Comparison of ENCODE assay signal across 25 cellular contexts in the genomic region with DNA sequence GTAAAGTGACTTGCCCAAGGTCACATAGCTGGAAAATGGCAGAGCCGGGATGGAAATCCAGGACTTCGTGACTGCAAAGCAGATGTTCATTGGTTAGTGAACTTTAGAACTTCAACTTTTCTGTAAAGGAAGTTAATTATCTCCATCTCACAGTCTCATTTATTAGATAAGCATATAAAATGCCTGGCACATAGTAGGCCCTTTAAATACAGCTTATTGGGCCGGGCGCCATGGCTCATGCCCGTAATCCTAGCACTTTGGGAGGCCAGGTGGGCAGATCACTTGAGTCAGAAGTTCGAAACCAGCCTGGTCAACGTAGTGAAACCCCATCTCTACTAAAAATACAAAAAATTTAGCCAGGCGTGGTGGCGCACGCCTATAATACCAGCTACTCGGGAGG. TPM values are rescaled to one million over a fixed set of nuclear protein-coding genes. Genes with fewer than 3 reads are reported as not detected.
DNase-seq lines count a peak whose midpoint lies in the region; ATAC-seq, FAIRE-seq and TF ChIP-seq lines count a peak whose summit lies in the region.
"Had no signal": no experiment of that assay in that cellular context is flagged by ENCODE, and none has a peak within 500 bp of the region (broad histone marks: within the 10 kb centered on the region; RNA-seq: fewer than 3 reads in every experiment).

No MANE protein-coding gene starts in this region.

- POLR2A ChIA-PET in K562 (lab: Yijun Ruan, JAX) = no interaction called here

- BruUV-seq in K562 (replicated peaks; lab: Mats Ljungman, UMichigan) = no TSS peak

- intact Hi-C loops in K562 (cut with micrococcal nuclease) = no loop called here

- peak overlapping the region in 10 of 11 experiments; percentile 85 to 97 (median 94); a peak in 21 of 22 replicates for H3K27ac ChIP-seq in BLaER1 treated with 17β-estradiol and CSF1 and Interleukin-3, amounts not matched to agents 10 nM and 100 nM
- no peak overlapping the region for H3K27ac ChIP-seq in K562 (ENCODE audit: extremely low read depth, low read depth, low read length)
- no peak overlapping the region for H3K27ac ChIP-seq in mesendoderm (ENCODE audit: low read depth, low read length)
- H3K27ac ChIP-seq: A549 had no signal

- 8% methylated on average over 11 of the region's 11 CpGs for WGBS in K562 (ENCODE audit: insufficient coverage, low coverage, missing lambda C conversion rate)
- WGBS in mesendoderm (ENCODE audit: extremely low coverage, insufficient coverage, low lambda C conversion rate) = no CpG with 5 or more reads among the region's 11 CpGs

- peaks cover 0 to 88% (median 51%) of the 10 kb centered on the region in 11 experiments; a peak in 19 of 22 replicates for H3K27me3 ChIP-seq in BLaER1 treated with 17β-estradiol and CSF1 and Interleukin-3, amounts not matched to agents 10 nM and 100 nM
- H3K27me3 ChIP-seq in K562 (ENCODE audit: control insufficient read depth in 2 of 2, insufficient read depth in 2 of 2, low read length in 2 of 2) = peaks cover 27 to 66% of the 10 kb centered on the region in 2 experiments
- no peaks in the 10 kb centered on the region for H3K27me3 ChIP-seq in mesendoderm (ENCODE audit: insufficient read depth, low read length, poor library complexity)

- peak overlapping the region in 7 of 11 experiments; percentile 63 to 85 (median 81); a peak in 10 of 22 replicates for H3K9ac ChIP-seq in BLaER1 treated with 17β-estradiol and CSF1 and Interleukin-3, amounts not matched to agents 10 nM and 100 nM
- H3K9ac ChIP-seq in K562 (ENCODE audit: insufficient read depth in 1 of 2, low read depth in 2 of 2, low read length in 2 of 2) (no peak overlapping the region), mesendoderm (ENCODE audit: low read length) (no peak overlapping the region)

- H4K20me1 ChIP-seq in BLaER1 treated with 17β-estradiol and CSF1 and Interleukin-3, amounts not matched to agents 10 nM and 100 nM = peaks cover 0 to 21% (median under 1%) of the 10 kb centered on the region in 11 experiments; a peak in 8 of 22 replicates
- peaks cover 2% of the 10 kb centered on the region; the same call in 1 of the 2 replicates for H4K20me1 ChIP-seq in K562 (replicated peaks; ENCODE audit: control insufficient read depth, insufficient read depth, low read length)

- no peak overlapping the region; a peak in 1 of 20 replicates for H3K4me3 ChIP-seq in BLaER1 treated with 17β-estradiol and CSF1 and Interleukin-3, amounts not matched to agents 10 nM and 100 nM
- no peak overlapping the region for H3K4me3 ChIP-seq in K562
- no peak overlapping the region for H3K4me3 ChIP-seq in mesendoderm (ENCODE audit: low read length)
- H3K4me3 ChIP-seq: A549, GM12878, GM23338 had no signal

- H4K5ac ChIP-seq in mesendoderm (ENCODE audit: low read length) = no peak overlapping the region

- no peak for DNase-seq in K562 (ENCODE audit: extremely low read depth in 1 of 4, low spot score in 3 of 4)
- DNase-seq in mesendoderm = no peak
- DNase-seq in retina = no peak
- DNase-seq in HUDEP-2 (lab: John Stamatoyannopoulos, UW; ENCODE audit: unreplicated experiment in 76 of 76) = no peak
- DNase-seq: 8988T; ACHN; CD4-positive, alpha-beta T cell; CD8-positive, alpha-beta memory T cell; DMS 273 treated with DMSO at 0.1 percent for 48 hours; DMS79; EL; GDM1; H9 had no signal

- TF ChIP-seq RAD21 in K562 (CRISPR knock-in tag; conservative IDR thresholded peaks at IDR 0.05 in 1 of 2, IDR thresholded peaks at IDR 0.05 in 1 of 2) = no peak

- peak overlapping the region; percentile 65 for H3K56ac ChIP-seq in mesendoderm (ENCODE audit: low read length)

- peaks cover 0 to 20% (median 0%) of the 10 kb centered on the region in 11 experiments; a peak in 10 of 22 replicates for H3K36me3 ChIP-seq in BLaER1 treated with 17β-estradiol and CSF1 and Interleukin-3, amounts not matched to agents 10 nM and 100 nM
- H3K36me3 ChIP-seq in K562 (ENCODE audit: control insufficient read depth, insufficient read depth, low read length) (no peaks in the 10 kb centered on the region), mesendoderm (ENCODE audit: control insufficient read depth, insufficient read depth, low read length) (no peaks in the 10 kb centered on the region)

- H4K8ac ChIP-seq in mesendoderm (ENCODE audit: low read depth, low read length) = no peak overlapping the region

- CTCF ChIA-PET in K562 (lab: Yijun Ruan, JAX; ENCODE audit: low intra/inter-chr PET ratio) = no interaction called here

- H2BK5ac ChIP-seq in mesendoderm (ENCODE audit: low read length) = no peak overlapping the region

- H3K4me2 ChIP-seq in BLaER1 treated with 17β-estradiol and CSF1 and Interleukin-3, amounts not matched to agents 10 nM and 100 nM = peak overlapping the region; percentile 84 to 98 (median 95)
- H3K4me2 ChIP-seq in K562 (ENCODE audit: insufficient read depth, low read length) (no peak overlapping the region), mesendoderm (ENCODE audit: low read length) (no peak overlapping the region)
- H3K4me2 ChIP-seq: A549, GM23338 had no signal

- no peak overlapping the region for H3K4ac ChIP-seq in mesendoderm (ENCODE audit: low read depth, low read length)

- in situ Hi-C loops in K562 (cut with MboI) = no loop called here

- no peak for FAIRE-seq in K562 (lab: Jason Lieb, UNC)
- FAIRE-seq: A549, D721Med, GM12878, GM19239 had no signal

- H3K18ac ChIP-seq in mesendoderm (ENCODE audit: low read length) = peak overlapping the region; percentile 46

- H3K79me2 ChIP-seq in K562 (ENCODE audit: control insufficient read depth, insufficient read depth, low read length) (no peaks in the 10 kb centered on the region), mesendoderm (ENCODE audit: control insufficient read depth, insufficient read depth, low read length) (no peaks in the 10 kb centered on the region)

- H2BK120ac ChIP-seq in mesendoderm (ENCODE audit: low read depth, low read length) = peak overlapping the region; percentile 39

- no peak for TF ChIP-seq EP300 in K562 (IDR thresholded peaks at IDR 0.05; ENCODE audit: low read length)

- H3K9me3 ChIP-seq in BLaER1 treated with 17β-estradiol and CSF1 and Interleukin-3, amounts not matched to agents 10 nM and 100 nM (replicated peaks in 1 of 11) = peaks cover 0 to 19% (median 17%) of the 10 kb centered on the region in 11 experiments; a peak in 18 of 22 replicates
- no peaks in the 10 kb centered on the region for H3K9me3 ChIP-seq in K562 (replicated peaks; ENCODE audit: control insufficient read depth, insufficient read depth, low read depth, low read length)
- H3K9me3 ChIP-seq: A549 had no signal

- H2BK15ac ChIP-seq in mesendoderm (replicated peaks; ENCODE audit: low read depth) = no peak overlapping the region

- H3K4me1 ChIP-seq in BLaER1 treated with 17β-estradiol and CSF1 and Interleukin-3, amounts not matched to agents 10 nM and 100 nM = peaks cover 73 to 98% (median 95%) of the 10 kb centered on the region in 10 experiments
- H3K4me1 ChIP-seq in K562 (replicated peaks in 1 of 2; ENCODE audit: control insufficient read depth in 2 of 2, insufficient read depth in 2 of 2, low read length in 2 of 2) (peaks cover 0 to 23% of the 10 kb centered on the region in 2 experiments; a peak in 3 of 5 replicates), mesendoderm (ENCODE audit: control insufficient read depth, low read depth, low read length) (peaks cover 23% of the 10 kb centered on the region)
- H3K4me1 ChIP-seq: A549 had no signal

- H2AFZ ChIP-seq in K562 (ENCODE audit: low read depth, low read length) = no peak overlapping the region
- H2AFZ ChIP-seq: GM23338 had no signal

- TF ChIP-seq CTCF in K562 (IDR thresholded peaks at IDR 0.05 in 2 of 3, conservative IDR thresholded peaks at IDR 0.05 in 1 of 3; ENCODE audit: insufficient read depth in 2 of 3, low read depth in 1 of 3, low read length in 3 of 3) = no peak

- TF ChIP-seq POLR2A in K562 (conservative IDR thresholded peaks at IDR 0.05) = no peak

- no peak for ATAC-seq in K562
- ATAC-seq in HG02884 (IDR thresholded peaks at IDR 0.05; ENCODE audit: unreplicated experiment) = no peak
- no peak for ATAC-seq in HG03354 (IDR thresholded peaks at IDR 0.05; ENCODE audit: poor library complexity, severe bottlenecking, unreplicated experiment)
- ATAC-seq: A549, GM12878, GM23338, HCT116 had no signal

- no peaks in the 10 kb centered on the region for H3K9me1 ChIP-seq in K562 (ENCODE audit: control insufficient read depth, insufficient read depth, low read length)

- no peak overlapping the region for H3K23ac ChIP-seq in mesendoderm (ENCODE audit: low read length)

- no peaks in the 10 kb centered on the region for H3K79me1 ChIP-seq in mesendoderm (ENCODE audit: low read length)

- no peak overlapping the region for H2AK5ac ChIP-seq in mesendoderm (ENCODE audit: low read length)

RNA-seq across cellular contexts. Expression of gene MMP9, which starts 1.7 kb away (rescaled TPM):
- not detected in 2 replicates for total RNA-seq in K562 (2011; cell fraction: chromatin; rRNA removed; ENCODE audit: low replicate concordance)
- total RNA-seq in K562 (2011; cell fraction: nucleolus; rRNA removed) = not detected in 2 replicates
- not detected in 2 replicates for total RNA-seq in K562 (2011; cell fraction: nucleoplasm; rRNA removed)
- total RNA-seq in K562 (2014; rRNA removed) (0.04 TPM in 1 of 2 replicates, not detected in the other), K562 (2014; rRNA removed; fragmentation: Illumina TruSeq; extraction: Trizol) (not detected in 2 replicates), K562 (2015; rRNA removed; fragmentation: Illumina TruSeq; extraction: Trizol) (not detected in 2 replicates), K562 (2021) (not detected in 2 replicates)
- polyA plus RNA-seq in K562 (2011; rRNA removed) (not detected in 2 replicates), K562 (2014; fragmentation: Illumina TruSeq; extraction: Trizol) (not detected in 2 replicates), K562 (2014; fragmentation: Nextera tagmentation; extraction: Ambion mirVana) (not detected), K562 (2014; rRNA removed) (0.07 TPM in 1 of 2 replicates, not detected in the other)
- polyA plus RNA-seq in K562 (2011; cell fraction: cytosol; rRNA removed) = 0.03 TPM in 1 of 2 replicates, not detected in the other
- not detected in 2 replicates for polyA plus RNA-seq in K562 (2011; cell fraction: nucleus; rRNA removed)
- 0.04 TPM in 1 of 2 replicates, not detected in the other for polyA plus RNA-seq in K562 (2012)
- not detected in 2 replicates for polyA minus RNA-seq in K562 (2011; rRNA and poly(A)+ RNA removed)
- not detected in 2 replicates for polyA minus RNA-seq in K562 (2011; cell fraction: cytosol; rRNA and poly(A)+ RNA removed)
- polyA minus RNA-seq in K562 (2011; cell fraction: nucleus; rRNA and poly(A)+ RNA removed) = not detected in 2 replicates
- polyA plus RNA-seq in mesendoderm (2013, experiment 1 of 2) = 6.3 TPM
- polyA plus RNA-seq in mesendoderm (2013, experiment 2 of 2) = 6.2 TPM
- total RNA-seq: H4 had no signal
- polyA plus RNA-seq: BJ; CD8-positive, alpha-beta memory T cell had no signal

RNA-seq across cellular contexts. Expression of gene SLC12A5, which starts 22.1 kb away (rescaled TPM):
- 1.3 and 3.1 TPM in 2 replicates for total RNA-seq in K562 (2011; cell fraction: chromatin; rRNA removed; ENCODE audit: low replicate concordance)
- 1.4 and 2.2 TPM in 2 replicates for total RNA-seq in K562 (2011; cell fraction: nucleolus; rRNA removed)
- total RNA-seq in K562 (2011; cell fraction: nucleoplasm; rRNA removed) = 1.5 and 3.8 TPM in 2 replicates
- total RNA-seq in K562 (2014; rRNA removed) (2.2 and 2.4 TPM in 2 replicates), K562 (2014; rRNA removed; fragmentation: Illumina TruSeq; extraction: Trizol) (0.36 and 1.4 TPM in 2 replicates), K562 (2015; rRNA removed; fragmentation: Illumina TruSeq; extraction: Trizol) (1.2 and 4.1 TPM in 2 replicates), K562 (2021) (5.3 and 6.2 TPM in 2 replicates)
- polyA plus RNA-seq in K562 (2011; rRNA removed) (1.8 and 3.0 TPM in 2 replicates), K562 (2014; fragmentation: Illumina TruSeq; extraction: Trizol) (6.2 and 6.7 TPM in 2 replicates), K562 (2014; fragmentation: Nextera tagmentation; extraction: Ambion mirVana) (1 to 10 TPM in 1 of 2 experiments, under 1 TPM in 1; 0.71 to 2.1 TPM), K562 (2014; rRNA removed) (7.5 and 8.5 TPM in 2 replicates)
- 3.9 and 11.1 TPM in 2 replicates for polyA plus RNA-seq in K562 (2011; cell fraction: cytosol; rRNA removed)
- 3.3 and 4.6 TPM in 2 replicates for polyA plus RNA-seq in K562 (2011; cell fraction: nucleus; rRNA removed)
- 10.0 and 16.1 TPM in 2 replicates for polyA plus RNA-seq in K562 (2012)
- 0.66 TPM in 1 of 2 replicates, not detected in the other for polyA minus RNA-seq in K562 (2011; rRNA and poly(A)+ RNA removed)
- 3.9 TPM in 1 of 2 replicates, not detected in the other for polyA minus RNA-seq in K562 (2011; cell fraction: cytosol; rRNA and poly(A)+ RNA removed)
- polyA minus RNA-seq in K562 (2011; cell fraction: nucleus; rRNA and poly(A)+ RNA removed) = 0.40 and 0.44 TPM in 2 replicates
- polyA plus RNA-seq in mesendoderm (2013, experiment 1 of 2) = 20.5 TPM
- polyA plus RNA-seq in mesendoderm (2013, experiment 2 of 2) = 21.4 TPM
- total RNA-seq: CD8-positive, alpha-beta memory T cell had no signal
- polyA plus RNA-seq: CD14-positive monocyte; CD8-positive, alpha-beta memory T cell had no signal

RNA-seq across cellular contexts. Expression of gene ZNF335, which starts 35.0 kb away (rescaled TPM):
- 44.9 and 117 TPM in 2 replicates for total RNA-seq in K562 (2011; cell fraction: chromatin; rRNA removed; ENCODE audit: low replicate concordance)
- 57.4 and 66.4 TPM in 2 replicates for total RNA-seq in K562 (2011; cell fraction: nucleolus; rRNA removed)
- 50.4 and 55.9 TPM in 2 replicates for total RNA-seq in K562 (2011; cell fraction: nucleoplasm; rRNA removed)
- total RNA-seq in K562 (2014; rRNA removed) = 11.6 and 14.0 TPM in 2 replicates
- 3.3 and 4.3 TPM in 2 replicates for total RNA-seq in K562 (2014; rRNA removed; fragmentation: Illumina TruSeq; extraction: Trizol)
- 7.6 and 7.7 TPM in 2 replicates for total RNA-seq in K562 (2015; rRNA removed; fragmentation: Illumina TruSeq; extraction: Trizol)
- 13.8 and 16.0 TPM in 2 replicates for total RNA-seq in K562 (2021)
- polyA plus RNA-seq in K562 (2011; rRNA removed) = 4.8 and 9.5 TPM in 2 replicates
- 5.6 and 9.3 TPM in 2 replicates for polyA plus RNA-seq in K562 (2011; cell fraction: cytosol; rRNA removed)
- polyA plus RNA-seq in K562 (2011; cell fraction: nucleus; rRNA removed) = 35.4 and 61.3 TPM in 2 replicates
- 8.2 and 13.0 TPM in 2 replicates for polyA plus RNA-seq in K562 (2012)
- 9.0 and 12.6 TPM in 2 replicates for polyA plus RNA-seq in K562 (2014; fragmentation: Illumina TruSeq; extraction: Trizol)
- polyA plus RNA-seq in K562 (2014; fragmentation: Nextera tagmentation; extraction: Ambion mirVana) = under 1 TPM; 0.39 to 0.50 TPM
- polyA plus RNA-seq in K562 (2014; rRNA removed) = 10.4 and 13.2 TPM in 2 replicates
- 8.5 and 9.4 TPM in 2 replicates for polyA minus RNA-seq in K562 (2011; rRNA and poly(A)+ RNA removed)
- polyA minus RNA-seq in K562 (2011; cell fraction: cytosol; rRNA and poly(A)+ RNA removed) = 6.1 and 7.8 TPM in 2 replicates
- polyA minus RNA-seq in K562 (2011; cell fraction: nucleus; rRNA and poly(A)+ RNA removed) = 23.6 and 24.7 TPM in 2 replicates
- polyA plus RNA-seq in mesendoderm (2013, experiment 1 of 2) = 10.9 TPM
- 10.4 TPM for polyA plus RNA-seq in mesendoderm (2013, experiment 2 of 2)

Comparison
In these comparisons a context has a peak if more than half of its experiments do, and no peak if none do; other contexts are left out.
1. H3K27ac ChIP-seq: peak in BLaER1 treated with 17β-estradiol and CSF1 and Interleukin-3, amounts not matched to agents 10 nM and 100 nM (10 of 11); none in K562 (single experiment) and mesendoderm (single experiment).
2. H3K4me2 ChIP-seq: peak in BLaER1 treated with 17β-estradiol and CSF1 and Interleukin-3, amounts not matched to agents 10 nM and 100 nM (11 of 11); none in K562 (single experiment) and mesendoderm (single experiment).
3. H3K9ac ChIP-seq: peak in BLaER1 treated with 17β-estradiol and CSF1 and Interleukin-3, amounts not matched to agents 10 nM and 100 nM (7 of 11); none in K562 (0 of 2) and mesendoderm (single experiment).